Comparison of ENCODE assay signal across 27 cellular contexts in genomic region chr10:119460369-119461195, GRCh38.
DNase-seq lines count a peak whose midpoint lies in the region; ATAC-seq, FAIRE-seq and TF ChIP-seq lines count a peak whose summit lies in the region.
"Had no signal": no experiment of that assay in that cellular context is flagged by ENCODE, and none has a peak within 500 bp of the region (broad histone marks: within the 10 kb centered on the region; RNA-seq: fewer than 3 reads in every experiment).

No MANE protein-coding gene starts in this region.

- no peaks in the 10 kb centered on the region for H3K4me1 Mint-ChIP-seq in type B pancreatic cell (ENCODE audit: unreplicated experiment)
- H3K4me1 Mint-ChIP-seq: CD4-positive, CD25-positive, alpha-beta regulatory T cell had no signal

- H3K9ac ChIP-seq in HepG2 (ENCODE audit: insufficient read depth, low read depth, low read length) (no peak overlapping the region), keratinocyte (ENCODE audit: control insufficient read depth, extremely low read depth, insufficient read depth, low read length) (no peak overlapping the region)

- no peaks in the 10 kb centered on the region for H3K36me3 ChIP-seq in HepG2 (replicated peaks in 1 of 2; ENCODE audit: control insufficient read depth in 1 of 2, insufficient read depth in 2 of 2, low read length in 2 of 2)
- H3K36me3 ChIP-seq in right lobe of liver = no peaks in the 10 kb centered on the region
- H3K36me3 ChIP-seq in PC-9 (ENCODE audit: low read depth) = no peaks in the 10 kb centered on the region
- no peaks in the 10 kb centered on the region for H3K36me3 ChIP-seq in keratinocyte (ENCODE audit: control insufficient read depth in 2 of 2, extremely low read depth in 1 of 2, insufficient read depth in 2 of 2, low read length in 2 of 2)
- H3K36me3 ChIP-seq: uterus had no signal

- H3K4me3 Mint-ChIP-seq in type B pancreatic cell = no peak overlapping the region
- H3K4me3 Mint-ChIP-seq: activated CD8-positive, alpha-beta memory T cell treated with anti-CD3 and anti-CD28 coated beads, Interleukin-2, amount 10 ng/mL, durations not matched to agents 7 days and 5 days; activated naive CD8-positive, alpha-beta T cell; activated T-helper 1 cell treated with anti-CD3 and anti-CD28 coated beads, Interleukin-12 subunit alpha, Interleukin-12 subunit beta, Interleukin-2, Interleukin-4 antibody, amounts not matched to agents 30 ng/mL and 10 ng/mL and 1 ng/mL, durations not matched to agents 14 hours and 24 hours and 36 hours; CD4-positive, CD25-positive, alpha-beta regulatory T cell; naive thymus-derived CD8-positive, alpha-beta T cell had no signal

- no peaks in the 10 kb centered on the region for H3K9me1 ChIP-seq in keratinocyte (ENCODE audit: control insufficient read depth, extremely low read depth, insufficient read depth, low read length)

- DNase-seq in HepG2 (ENCODE audit: low spot score) (no peak), right lobe of liver (no peak), PC-9 (no peak), keratinocyte (ENCODE audit: low read depth, low spot score) (no peak), type B pancreatic cell (ENCODE audit: extremely low spot score, unreplicated experiment) (no peak), dermis blood vessel endothelial cell (no peak), NCI-H748 treated with DMSO at 0.1 percent for 48 hours (lab: John Stamatoyannopoulos, UW) (no peak)
- no peak for DNase-seq in activated CD8-positive, alpha-beta memory T cell treated with anti-CD3 and anti-CD28 coated beads, Interleukin-2, amount 50 U/mL, for 4 hours
- DNase-seq: activated CD4-positive, alpha-beta T cell treated with anti-CD3 and anti-CD28 coated beads, Interleukin-2, amount 50 U/mL, for 1 hour; activated CD8-positive, alpha-beta memory T cell treated with anti-CD3 and anti-CD28 coated beads, Interleukin-2, amount 10 ng/mL, durations not matched to agents 7 days and 5 days; caudate nucleus; CD4-positive, CD25-positive, alpha-beta regulatory T cell; hippocampal formation; left lung; midbrain; naive thymus-derived CD8-positive, alpha-beta T cell; NCI-H1417 treated with DMSO at 0.1 percent for 48 hours; NCI-H2081 treated with DMSO at 0.1 percent for 48 hours; NCI-H345; NCI-H774; T1000 had no signal

- peaks cover 0 to 3% of the 10 kb centered on the region in 2 experiments; a peak in 1 of 5 replicates for H3K27me3 ChIP-seq in HepG2 (ENCODE audit: control insufficient read depth in 1 of 2, insufficient read depth in 2 of 2, low read length in 2 of 2)
- no peaks in the 10 kb centered on the region for H3K27me3 ChIP-seq in right lobe of liver
- H3K27me3 ChIP-seq in PC-9 (ENCODE audit: insufficient read depth, low read depth) = no peaks in the 10 kb centered on the region
- no peaks in the 10 kb centered on the region for H3K27me3 ChIP-seq in keratinocyte (ENCODE audit: control insufficient read depth, extremely low read depth, insufficient read depth, low read length)
- H3K27me3 ChIP-seq: left lung, uterus had no signal

- TF ChIP-seq EP300 in HepG2 (IDR thresholded peaks at IDR 0.05; ENCODE audit: low read depth in 2 of 2, low read length in 2 of 2) (no peak), HepG2 (CRISPR knock-in tag; IDR thresholded peaks at IDR 0.05; ENCODE audit: borderline replicate concordance) (no peak)

- no peak for TF ChIP-seq POLR2A in HepG2 (IDR thresholded peaks at IDR 0.05; ENCODE audit: insufficient read depth in 1 of 2, low read depth in 2 of 2, low read length in 2 of 2)
- TF ChIP-seq POLR2A in right lobe of liver (IDR thresholded peaks at IDR 0.05) = no peak

- H3K9me3 Mint-ChIP-seq in type B pancreatic cell = peaks cover 7% of the 10 kb centered on the region

- peaks cover 7% of the 10 kb centered on the region for H3K27me3 Mint-ChIP-seq in type B pancreatic cell
- H3K27me3 Mint-ChIP-seq: activated naive CD8-positive, alpha-beta T cell; CD4-positive, CD25-positive, alpha-beta regulatory T cell had no signal

- FAIRE-seq in HepG2 (lab: Jason Lieb, UNC) = no peak
- no peak for FAIRE-seq in keratinocyte (lab: Jason Lieb, UNC)
- FAIRE-seq: astrocyte, D721Med, endometrium had no signal

- intact Hi-C loops in HepG2 (cut with micrococcal nuclease; ENCODE audit: unreplicated experiment) (no loop called here), right lobe of liver (cut with DNase I) (no loop called here), PC-9 (cut with micrococcal nuclease; ENCODE audit: unreplicated experiment) (loop anchor here (1.0 to 5.0 kb wide), 3 partner anchors 10 to 189 kb away; no protein-coding TSS in a partner anchor)

- no peaks in the 10 kb centered on the region for H3K79me2 ChIP-seq in HepG2 (ENCODE audit: insufficient read depth, low read length)
- no peaks in the 10 kb centered on the region for H3K79me2 ChIP-seq in PC-9 (ENCODE audit: low read depth)
- H3K79me2 ChIP-seq in keratinocyte (ENCODE audit: control insufficient read depth, insufficient read depth, low read length) = no peaks in the 10 kb centered on the region

- dilution Hi-C loops in keratinocyte (cut with MboI; ENCODE audit: extremely low pct_ligation_motif_present, low sequenced_read_pairs) = no loop called here

- peaks cover 12% of the 10 kb centered on the region for H3K4me1 ChIP-seq in HepG2 (ENCODE audit: insufficient read depth, low read length)
- H3K4me1 ChIP-seq in right lobe of liver = no peaks in the 10 kb centered on the region
- H3K4me1 ChIP-seq in PC-9 (replicated peaks; ENCODE audit: insufficient read depth) = peaks cover 35% of the 10 kb centered on the region
- H3K4me1 ChIP-seq in keratinocyte (ENCODE audit: control insufficient read depth, extremely low read depth, insufficient read depth, low read length) = peaks cover 12% of the 10 kb centered on the region
- H3K4me1 ChIP-seq: left lung, uterus had no signal

- TF ChIP-seq RAD21 in HepG2 (CRISPR knock-in tag; IDR thresholded peaks at IDR 0.05) = no peak

- peaks cover 14% of the 10 kb centered on the region for H3F3A ChIP-seq in PC-9 (ENCODE audit: insufficient read depth, low read depth)

- BruUV-seq in HepG2 (replicated peaks; lab: Mats Ljungman, UMichigan) (no TSS peak), PC-9 (replicated peaks; lab: Mats Ljungman, UMichigan) (no TSS peak)

- CTCF ChIA-PET in HepG2 (lab: Yijun Ruan, JAX; ENCODE audit: low intra/inter-chr PET ratio, low total read pairs) (no interaction called here), PC-9 (lab: Charles Lee) (interaction anchor here (0.5 kb wide), 1 partner anchor 252 kb away, joined by 5 read pairs; no protein-coding TSS in a partner anchor)

- peaks cover 3% of the 10 kb centered on the region for H3K36me3 Mint-ChIP-seq in type B pancreatic cell
- H3K36me3 Mint-ChIP-seq: activated naive CD8-positive, alpha-beta T cell had no signal

- no peaks in the 10 kb centered on the region for H3K9me3 ChIP-seq in HepG2 (ENCODE audit: low read length)
- H3K9me3 ChIP-seq in right lobe of liver = no peaks in the 10 kb centered on the region
- no peaks in the 10 kb centered on the region; the same call in 1 of the 2 replicates for H3K9me3 ChIP-seq in PC-9 (ENCODE audit: insufficient read depth, low read depth)
- H3K9me3 ChIP-seq in keratinocyte (ENCODE audit: control insufficient read depth, low read depth, low read length) = no peaks in the 10 kb centered on the region
- H3K9me3 ChIP-seq: uterus had no signal

- POLR2A ChIA-PET in HepG2 (lab: Yijun Ruan, JAX) = no interaction called here
- POLR2A ChIA-PET in PC-9 (lab: Charles Lee; ENCODE audit: unreplicated experiment) = no interaction called here

- H4K20me1 ChIP-seq in HepG2 (ENCODE audit: insufficient read depth, low read length) = no peaks in the 10 kb centered on the region
- no peaks in the 10 kb centered on the region for H4K20me1 ChIP-seq in PC-9 (ENCODE audit: insufficient read depth)
- no peaks in the 10 kb centered on the region for H4K20me1 ChIP-seq in keratinocyte (ENCODE audit: control insufficient read depth, extremely low read depth, insufficient read depth, low read length)

- H3K4me3 ChIP-seq in HepG2 (replicated peaks in 1 of 3; ENCODE audit: insufficient read depth in 1 of 3, low read depth in 2 of 3, low read length in 3 of 3) (no peak overlapping the region), right lobe of liver (no peak overlapping the region), PC-9 (no peak overlapping the region), keratinocyte (ENCODE audit: control insufficient read depth in 2 of 3, extremely low read depth in 1 of 3, insufficient read depth in 2 of 3, low read depth in 1 of 3, low read length in 3 of 3) (no peak overlapping the region)
- H3K4me3 ChIP-seq: left lung, uterus had no signal

- ATAC-seq in HepG2 (peak; percentile 55), right lobe of liver (no peak)
- ATAC-seq: activated CD8-positive, alpha-beta memory T cell treated with anti-CD3 and anti-CD28 coated beads, Interleukin-2, amount 10 ng/mL, durations not matched to agents 7 days and 5 days; naive thymus-derived CD8-positive, alpha-beta T cell had no signal

- peak overlapping the region; percentile 82 for H3K27ac Mint-ChIP-seq in type B pancreatic cell
- H3K27ac Mint-ChIP-seq: activated CD8-positive, alpha-beta memory T cell treated with anti-CD3 and anti-CD28 coated beads, Interleukin-2, amount 10 ng/mL, durations not matched to agents 7 days and 5 days; activated naive CD8-positive, alpha-beta T cell; activated T-helper 1 cell treated with anti-CD3 and anti-CD28 coated beads, Interleukin-12 subunit alpha, Interleukin-12 subunit beta, Interleukin-2, Interleukin-4 antibody, amounts not matched to agents 30 ng/mL and 10 ng/mL and 1 ng/mL, durations not matched to agents 14 hours and 24 hours and 36 hours; CD4-positive, CD25-positive, alpha-beta regulatory T cell had no signal

- in situ Hi-C loops in HepG2 (cut with HindIII; ENCODE audit: extremely low pct_ligation_motif_present, low pct_unique_long_range_greater_than_20kb) = no loop called here

- no peak overlapping the region for H3K4me2 ChIP-seq in HepG2 (ENCODE audit: low read depth, low read length)
- peak overlapping the region; percentile 63 for H3K4me2 ChIP-seq in PC-9
- H3K4me2 ChIP-seq in keratinocyte (ENCODE audit: control insufficient read depth, extremely low read depth, insufficient read depth, low read depth, low read length) = peak overlapping the region; percentile 67

- no peak overlapping the region for H2AFZ ChIP-seq in HepG2 (ENCODE audit: low read length)
- H2AFZ ChIP-seq in PC-9 = no peak overlapping the region
- no peak overlapping the region for H2AFZ ChIP-seq in keratinocyte (ENCODE audit: control insufficient read depth, low read length)

- 37% methylated on average over 7 of the region's 11 CpGs for WGBS in HepG2 (ENCODE audit: low lambda C conversion rate)
- WGBS in right lobe of liver (ENCODE audit: insufficient coverage, low coverage, low lambda C conversion rate, missing lambda C conversion rate) = 49% methylated on average over 3 of the region's 11 CpGs

- H3K27ac ChIP-seq in HepG2 (ENCODE audit: extremely low read length, insufficient read depth, low read length) (no peak overlapping the region), right lobe of liver (no peak overlapping the region), PC-9 (peak overlapping the region; percentile 90), keratinocyte (ENCODE audit: control insufficient read depth, insufficient read depth, low read length) (peak overlapping the region; percentile 19)
- H3K27ac ChIP-seq: left lung, uterus had no signal

- TF ChIP-seq CTCF in HepG2 (CRISPR knock-in tag; IDR thresholded peaks at IDR 0.05) (no peak), right lobe of liver (IDR thresholded peaks at IDR 0.05) (no peak), PC-9 (conservative IDR thresholded peaks at IDR 0.05) (no peak), keratinocyte (optimal IDR thresholded peaks at IDR 0.05 in 1 of 3, IDR thresholded peaks at IDR 0.05 in 1 of 3, conservative IDR thresholded peaks at IDR 0.05 in 1 of 3; ENCODE audit: extremely low read depth in 1 of 3, insufficient read depth in 2 of 3, low read length in 3 of 3) (no peak), type B pancreatic cell (conservative IDR thresholded peaks at IDR 0.05) (no peak)

- H3K9me2 ChIP-seq in PC-9 (ENCODE audit: insufficient read depth) = no peaks in the 10 kb centered on the region

Comparison
In these comparisons a context has a peak if more than half of its experiments do, and no peak if none do; other contexts are left out.
1. H3K27ac ChIP-seq: peak in PC-9 (single experiment) and keratinocyte (single experiment); none in HepG2 (single experiment) and right lobe of liver (0 of 3).